9 cellular contexts compared by ENCODE assay signal in the genomic region with DNA sequence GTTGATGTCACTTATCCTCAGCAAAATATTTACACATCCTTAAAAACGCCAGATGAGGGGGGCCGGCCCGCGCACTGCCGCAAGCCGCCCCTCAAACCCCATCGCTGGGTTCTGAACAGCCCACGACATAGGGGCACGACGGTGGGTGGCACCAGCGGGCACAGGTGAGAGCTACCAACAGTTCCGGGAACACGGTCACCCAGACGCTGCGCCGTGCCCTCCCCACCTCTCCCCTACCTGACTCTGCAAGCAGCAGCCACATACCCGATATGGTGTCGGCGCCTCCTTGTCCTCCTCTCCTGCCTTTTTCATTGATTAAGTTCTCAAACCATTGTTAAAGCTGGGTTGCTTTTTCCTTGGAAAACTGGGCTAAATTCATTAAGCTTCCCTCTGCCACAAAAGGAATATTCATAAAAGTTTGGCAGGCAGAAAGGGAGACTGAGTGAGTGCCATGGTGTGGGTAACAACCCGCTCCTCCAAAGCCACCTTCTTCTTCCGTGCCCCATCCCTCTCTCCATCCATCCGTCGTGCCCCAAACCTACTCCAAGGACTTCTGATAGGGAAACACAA. TPM values are rescaled to one million over a fixed set of nuclear protein-coding genes. Genes with fewer than 3 reads are reported as not detected.
DNase-seq lines count a peak whose midpoint lies in the region; ATAC-seq and TF ChIP-seq lines count a peak whose summit lies in the region.
"Had no signal": no experiment of that assay in that cellular context is flagged by ENCODE, and none has a peak within 500 bp of the region (broad histone marks: within the 10 kb centered on the region; RNA-seq: fewer than 3 reads in every experiment).

No MANE protein-coding gene starts in this region.

- H3K27me3 ChIP-seq in adipocyte (replicated peaks; ENCODE audit: control insufficient read depth, insufficient read depth, low read length) (peaks cover 30% of the 10 kb centered on the region), tibial nerve (peaks cover 0 to 6% of the 10 kb centered on the region in 2 donors)

- no peak for TF ChIP-seq POLR2A in tibial nerve (IDR thresholded peaks at IDR 0.05)

- H3K36me3 ChIP-seq in adipocyte (ENCODE audit: control insufficient read depth, insufficient read depth, low read length, severe bottlenecking) (no peaks in the 10 kb centered on the region), tibial nerve (no peaks in the 10 kb centered on the region)

- no peak for ATAC-seq in memory B cell (ENCODE audit: low read depth)
- ATAC-seq in HG03135 (IDR thresholded peaks at IDR 0.05; ENCODE audit: unreplicated experiment): no peak
- ATAC-seq in GM21737 (IDR thresholded peaks at IDR 0.05; ENCODE audit: unreplicated experiment): no peak
- no peak for ATAC-seq in GM19324 (IDR thresholded peaks at IDR 0.05; ENCODE audit: low FRiP score, unreplicated experiment)

- H3K27ac ChIP-seq in tibial nerve: peak overlapping the region in 3 of 4 donors; percentile 34 to 82 (median 44)

- no peaks in the 10 kb centered on the region for H3K9me3 Mint-ChIP-seq in memory B cell

- peak; percentile 39 for DNase-seq in activated T-cell treated with anti-CD3 and anti-CD28 coated beads, Interleukin-2, amount 50 U/mL, for 1 hour
- DNase-seq in activated T-cell treated with anti-CD3 and anti-CD28 coated beads for 4 hours (no peak), adipocyte (ENCODE audit: low read depth) (no peak), memory B cell (ENCODE audit: low spot score in 2 of 2) (no peak), tibial nerve (ENCODE audit: low spot score in 2 of 2) (no peak)
- DNase-seq: activated CD4-positive, CD25-positive, alpha-beta regulatory T cell treated with anti-CD3 and anti-CD28 coated beads, Interleukin-2, amount 50 U/mL, for 72 hours had no signal

- no peak for TF ChIP-seq CTCF in tibial nerve (IDR thresholded peaks at IDR 0.05)

- peaks cover 3% of the 10 kb centered on the region for H3K4me1 ChIP-seq in adipocyte (ENCODE audit: control insufficient read depth, insufficient read depth, low read length)
- H3K4me1 ChIP-seq in tibial nerve: peaks cover 0 to 12% (median 0%) of the 10 kb centered on the region in 4 donors

- WGBS in tibial nerve, 2 donors: 1 to 29% methylated on average over 12 to 23 of the region's 23 CpGs

- peaks cover 18% of the 10 kb centered on the region for H3K27me3 Mint-ChIP-seq in memory B cell

- TF ChIP-seq EP300 in tibial nerve (IDR thresholded peaks at IDR 0.05): no peak

- peak overlapping the region; percentile 82 for H3K4me3 ChIP-seq in adipocyte (ENCODE audit: low read length)
- H3K4me3 ChIP-seq in tibial nerve: peak overlapping the region; percentile 35 to 70 (median 46)

- H3K4me3 Mint-ChIP-seq in memory B cell: peak overlapping the region; percentile 27

- H3K27ac Mint-ChIP-seq in memory B cell: no peak overlapping the region

- H3K9me3 ChIP-seq in adipocyte (ENCODE audit: control insufficient read depth, low read length): no peaks in the 10 kb centered on the region
- H3K9me3 ChIP-seq in tibial nerve: no peaks in the 10 kb centered on the region

- H3K4me1 Mint-ChIP-seq in memory B cell: no peaks in the 10 kb centered on the region

- H3K36me3 Mint-ChIP-seq in memory B cell: no peaks in the 10 kb centered on the region

- peak overlapping the region; percentile 81 for H3K9ac ChIP-seq in adipocyte (ENCODE audit: low read length)

RNA-seq across cellular contexts. Expression of a gene that starts 1.4 kb away (rescaled TPM):
- total RNA-seq in tibial nerve: 10 to 100 TPM; 17.1 to 25.1 (median 23.4) TPM
